ENCODE assay signal across 16 cellular contexts in the genomic region with DNA sequence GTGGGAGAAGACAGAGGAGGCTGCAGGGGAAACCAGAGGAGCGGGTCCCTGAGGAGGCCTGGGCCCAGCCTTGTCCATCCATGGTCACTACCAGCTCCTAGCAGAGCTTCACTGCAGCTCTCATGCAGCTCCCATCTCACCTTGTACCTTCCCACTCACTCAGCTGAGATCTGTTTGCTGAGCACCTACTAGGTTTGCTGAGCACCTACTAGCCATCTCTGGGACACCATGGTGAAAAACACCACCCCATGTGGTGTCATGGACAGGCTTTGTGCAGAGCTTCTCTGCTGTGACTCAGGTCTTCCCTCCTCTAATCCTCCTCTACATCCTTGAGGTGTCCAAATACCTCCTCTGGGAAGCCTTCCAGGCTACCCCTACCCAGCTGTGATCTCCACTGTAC. TPM values are rescaled to one million over a fixed set of nuclear protein-coding genes. Genes with fewer than 3 reads are reported as not detected.
DNase-seq lines count a peak whose midpoint lies in the region; TF ChIP-seq lines count a peak whose summit lies in the region.
"Had no signal": no experiment of that assay in that cellular context is flagged by ENCODE, and none has a peak within 500 bp of the region (broad histone marks: within the 10 kb centered on the region; RNA-seq: fewer than 3 reads in every experiment).

No MANE protein-coding gene starts in this region.

- no peaks in the 10 kb centered on the region for H3K9me3 ChIP-seq in BLaER1 treated with 17β-estradiol and CSF1 and Interleukin-3, amounts not matched to agents 10 nM and 100 nM (replicated peaks in 1 of 11)
- peaks cover 3% of the 10 kb centered on the region for H3K9me3 ChIP-seq in WERI-Rb-1 (ENCODE audit: severe bottlenecking)

- DNase-seq in WERI-Rb-1, result no peak
- no peak for DNase-seq in glutamatergic neuron
- no peak for DNase-seq in effector CD4-positive, alpha-beta T cell
- no peak for DNase-seq in NCI-H345 (lab: John Stamatoyannopoulos, UW)
- no peak for DNase-seq in activated T-cell treated with anti-CD3 and anti-CD28 coated beads, Interleukin-2, amount 50 U/mL, for 1 hour
- no peak for DNase-seq in activated CD4-positive, alpha-beta T cell treated with anti-CD3 and anti-CD28 coated beads for 48 hours
- DNase-seq: C1 segment of cervical spinal cord; Calu3; CD4-positive, alpha-beta memory T cell; COR-L47; DMS53; GF-D8; GM23248; HCEC 1CT had no signal

- no peaks in the 10 kb centered on the region for H3K36me3 ChIP-seq in BLaER1 treated with 17β-estradiol and CSF1 and Interleukin-3, amounts not matched to agents 10 nM and 100 nM
- H3K36me3 ChIP-seq in WERI-Rb-1, result peaks cover 11% of the 10 kb centered on the region

- H3K36me3 Mint-ChIP-seq in glutamatergic neuron (ENCODE audit: unreplicated experiment), result peaks cover 11% of the 10 kb centered on the region
- H3K36me3 Mint-ChIP-seq: CD4-positive, alpha-beta memory T cell had no signal

- H3K27me3 ChIP-seq in BLaER1 treated with 17β-estradiol and CSF1 and Interleukin-3, amounts not matched to agents 10 nM and 100 nM, result peaks cover 1 to 62% (median 35%) of the 10 kb centered on the region in 11 experiments; a peak in 16 of 22 replicates
- H3K27me3 ChIP-seq in WERI-Rb-1 (ENCODE audit: insufficient read depth, low read depth, severe bottlenecking), result no peaks in the 10 kb centered on the region

- H3K4me3 ChIP-seq in BLaER1 treated with 17β-estradiol and CSF1 and Interleukin-3, amounts not matched to agents 10 nM and 100 nM, result peak overlapping the region in 3 of 10 experiments; percentile 25 to 34 (median 31); a peak in 3 of 20 replicates
- H3K4me3 ChIP-seq in WERI-Rb-1 (ENCODE audit: low read depth, low read length), result no peak overlapping the region
- H3K4me3 ChIP-seq: GM23248 had no signal

- peak overlapping the region in 5 of 11 experiments; percentile 10 to 62 (median 35); a peak in 8 of 22 replicates for H3K9ac ChIP-seq in BLaER1 treated with 17β-estradiol and CSF1 and Interleukin-3, amounts not matched to agents 10 nM and 100 nM
- H3K9ac ChIP-seq: GM23248 had no signal

- H3K4me1 Mint-ChIP-seq in glutamatergic neuron (ENCODE audit: low read depth, unreplicated experiment), result no peaks in the 10 kb centered on the region
- H3K4me1 Mint-ChIP-seq: B cell; CD4-positive, alpha-beta memory T cell had no signal

- peaks cover 25% of the 10 kb centered on the region for H3K9me3 Mint-ChIP-seq in glutamatergic neuron (ENCODE audit: unreplicated experiment)

- no peak overlapping the region; a peak in 2 of 22 replicates for H3K27ac ChIP-seq in BLaER1 treated with 17β-estradiol and CSF1 and Interleukin-3, amounts not matched to agents 10 nM and 100 nM
- H3K27ac ChIP-seq in WERI-Rb-1, result peak overlapping the region; percentile 87
- H3K27ac ChIP-seq: GM23248 had no signal

- no peak overlapping the region for H3K27ac Mint-ChIP-seq in glutamatergic neuron (ENCODE audit: unreplicated experiment)
- H3K27ac Mint-ChIP-seq: B cell; CD4-positive, alpha-beta memory T cell had no signal

- peak overlapping the region; percentile 61 to 99 (median 87); a peak in 21 of 22 replicates for H3K4me2 ChIP-seq in BLaER1 treated with 17β-estradiol and CSF1 and Interleukin-3, amounts not matched to agents 10 nM and 100 nM

- peak overlapping the region; percentile 64 for H3K4me3 Mint-ChIP-seq in glutamatergic neuron (ENCODE audit: unreplicated experiment)
- H3K4me3 Mint-ChIP-seq: B cell; CD4-positive, alpha-beta memory T cell had no signal

- peaks cover 0 to 64% (median 15%) of the 10 kb centered on the region in 11 experiments; a peak in 10 of 22 replicates for H4K20me1 ChIP-seq in BLaER1 treated with 17β-estradiol and CSF1 and Interleukin-3, amounts not matched to agents 10 nM and 100 nM

- no peak for TF ChIP-seq CTCF in WERI-Rb-1 (IDR thresholded peaks at IDR 0.05; ENCODE audit: low read depth, low read length)
- no peak for TF ChIP-seq CTCF in glutamatergic neuron (IDR thresholded peaks at IDR 0.05; ENCODE audit: partially characterized antibody, unreplicated experiment)

- peaks cover 18% of the 10 kb centered on the region for H3K27me3 Mint-ChIP-seq in glutamatergic neuron (ENCODE audit: unreplicated experiment)

- peaks cover 18 to 100% (median 88%) of the 10 kb centered on the region in 10 experiments for H3K4me1 ChIP-seq in BLaER1 treated with 17β-estradiol and CSF1 and Interleukin-3, amounts not matched to agents 10 nM and 100 nM

RNA-seq across cellular contexts. Expression of a gene that starts 58.6 kb away (rescaled TPM):
- 51.5 TPM for total RNA-seq in glutamatergic neuron (ENCODE audit: unreplicated experiment)
